Comparison of ENCODE assay signal across 23 cellular contexts in the genomic region with DNA sequence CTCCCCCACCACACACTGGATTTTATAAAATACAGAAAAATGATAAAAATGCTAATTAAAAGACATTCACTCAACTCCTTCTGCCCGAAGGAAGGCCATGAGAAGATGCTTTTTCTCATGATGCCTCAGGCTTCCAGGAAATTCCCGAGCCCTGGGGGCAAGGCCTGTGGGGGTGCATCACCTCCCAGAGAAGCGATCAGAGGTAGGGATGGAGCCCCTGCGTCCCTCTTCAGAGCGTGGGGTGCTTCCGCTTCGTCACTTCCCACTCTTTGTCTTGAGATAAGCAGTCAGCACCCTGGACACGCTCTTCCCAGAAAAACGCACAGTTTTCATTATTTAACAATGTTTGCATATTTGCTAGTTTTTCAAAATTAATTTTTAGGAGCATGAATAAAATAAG.
"Had no signal": no experiment of that assay in that cellular context is flagged by ENCODE, and none has a peak within 500 bp of the region (broad histone marks: within the 10 kb centered on the region; RNA-seq: fewer than 3 reads in every experiment).

No MANE protein-coding gene starts in this region.

- H3K9me3 ChIP-seq: right lobe of liver, stomach, tibial artery had no signal

- H3K4me3 ChIP-seq: lung, right lobe of liver, stomach, tibial artery had no signal

- H3K36me3 ChIP-seq: right lobe of liver, stomach, tibial artery had no signal

- H3K4me1 ChIP-seq: foreskin keratinocyte, right lobe of liver, stomach, tibial artery had no signal

- H3K27me3 ChIP-seq: foreskin keratinocyte, right lobe of liver, stomach had no signal

- H3K27ac ChIP-seq: epithelial cell of prostate, foreskin keratinocyte, right lobe of liver, stomach, tibial artery had no signal

- ATAC-seq: esophagus mucosa; foreskin keratinocyte; naive thymus-derived CD8-positive, alpha-beta T cell; stimulated activated effector memory CD8-positive, alpha-beta T cell treated with anti-CD3 and anti-CD28 coated beads, Interleukin-12 subunit alpha, Interleukin-12 subunit beta, amount 100 ng/mL, for 72 hours had no signal

- DNase-seq: central memory CD4-positive, alpha-beta T cell; effector CD8-positive, alpha-beta T cell; foreskin keratinocyte; glutamatergic neuron; hypothalamus; immature natural killer cell; islet precursor cell; kidney glomerular epithelial cell; mesenchymal stem cell; naive thymus-derived CD8-positive, alpha-beta T cell; nephron progenitor cell; nucleus accumbens; retina; stimulated activated CD4-positive, alpha-beta T cell treated with anti-CD3 and anti-CD28 coated beads, Interleukin-2, amount 100 ng/mL, for 24 hours; stimulated activated CD4-positive, alpha-beta T cell treated with anti-CD3 and anti-CD28 coated beads, Interleukin-4, amount 100 ng/mL, for 24 hours; stimulated activated naive CD4-positive, alpha-beta T cell treated with Interleukin-2 at 50 U/mL for 16 hours; stomach had no signal
